8 cellular contexts compared by ENCODE assay signal in genomic region chr6:122033564-122034181, GRCh38.
DNase-seq lines count a peak whose midpoint lies in the region; ATAC-seq and TF ChIP-seq lines count a peak whose summit lies in the region.

No MANE protein-coding gene starts in this region.

- H3K9me3 ChIP-seq in uterus, result no peaks in the 10 kb centered on the region

- no peaks in the 10 kb centered on the region for H3K27me3 ChIP-seq in HL-60 (ENCODE audit: insufficient read depth, poor library complexity, severe bottlenecking)
- H3K27me3 ChIP-seq in uterus, result no peaks in the 10 kb centered on the region

- intact Hi-C loops in uterus (cut with DNase I; ENCODE audit: low total_unique reads), result no loop called here

- H3K36me3 Mint-ChIP-seq in T-helper 2 cell treated with Interferon-gamma antibody and Interleukin-4, amounts not matched to agents 5 μg/mL and 100 μg/mL, for 36 hours (ENCODE audit: low read depth), result no peaks in the 10 kb centered on the region

- H3K27ac ChIP-seq in HL-60 (replicated peaks), result no peak overlapping the region
- H3K27ac ChIP-seq in caudate nucleus (ENCODE audit: low read depth, low read length), result peak overlapping the region; percentile 64
- H3K27ac ChIP-seq in uterus, result no peak overlapping the region

- peak; percentile 94 for ATAC-seq in GM21528 (IDR thresholded peaks at IDR 0.05; ENCODE audit: low FRiP score, unreplicated experiment)

- H3K27ac Mint-ChIP-seq in T-helper 2 cell treated with Interferon-gamma antibody and Interleukin-4, amounts not matched to agents 5 μg/mL and 100 μg/mL, for 36 hours, result no peak overlapping the region

- H3K9me3 Mint-ChIP-seq in T-helper 2 cell treated with Interferon-gamma antibody and Interleukin-4, amounts not matched to agents 5 μg/mL and 100 μg/mL, for 36 hours, result no peaks in the 10 kb centered on the region

- H3K4me3 ChIP-seq in HL-60 (replicated peaks; ENCODE audit: insufficient read depth, low read length) (no peak overlapping the region), uterus (no peak overlapping the region)

- TF ChIP-seq CTCF in HL-60 (IDR thresholded peaks at IDR 0.05; ENCODE audit: insufficient read depth, low read length), result peak; percentile 26
- peak; percentile 49 to 69 (median 54) for TF ChIP-seq CTCF in uterus (IDR thresholded peaks at IDR 0.05)

- no peak overlapping the region for H3K4me3 Mint-ChIP-seq in T-helper 2 cell treated with Interferon-gamma antibody and Interleukin-4, amounts not matched to agents 5 μg/mL and 100 μg/mL, for 36 hours

- no peak for TF ChIP-seq POLR2A in uterus (IDR thresholded peaks at IDR 0.05)

- H3K27me3 Mint-ChIP-seq in T-helper 2 cell treated with Interferon-gamma antibody and Interleukin-4, amounts not matched to agents 5 μg/mL and 100 μg/mL, for 36 hours (ENCODE audit: low read depth), result no peaks in the 10 kb centered on the region

- no peaks in the 10 kb centered on the region for H3K36me3 ChIP-seq in uterus

- DNase-seq in GM03348 (ENCODE audit: low spot score), result peak; percentile 67
- peak; percentile 1 to 14 for DNase-seq in HL-60 (ENCODE audit: low read depth in 1 of 2, low spot score in 1 of 2)
- peak; percentile 24 for DNase-seq in NCI-H82 treated with DMSO at 0.1 percent for 48 hours (lab: John Stamatoyannopoulos, UW; ENCODE audit: unreplicated experiment)
- DNase-seq in caudate nucleus (lab: John Stamatoyannopoulos, UW), result peak in 5 of 61 donors; percentile 1 to 36 (median 5)
- DNase-seq in left kidney (ENCODE audit: low read depth, low spot score), result peak; percentile 79
- no peak for DNase-seq in uterus
- no peak for DNase-seq in T-helper 2 cell treated with Interferon-gamma antibody and Interleukin-4, amounts not matched to agents 5 μg/mL and 100 μg/mL, for 36 hours (ENCODE audit: low spot score)

- H3K4me1 ChIP-seq in uterus, result no peaks in the 10 kb centered on the region

- no peaks in the 10 kb centered on the region for H3K4me1 Mint-ChIP-seq in T-helper 2 cell treated with Interferon-gamma antibody and Interleukin-4, amounts not matched to agents 5 μg/mL and 100 μg/mL, for 36 hours (ENCODE audit: low read depth)

Comparison
In these comparisons a context has a peak if more than half of its experiments do, and no peak if none do; other contexts are left out.
1. DNase-seq: peak in GM03348 (single experiment), HL-60 (2 of 2), NCI-H82 treated with DMSO at 0.1 percent for 48 hours (single experiment) and left kidney (single experiment); none in uterus (0 of 2) and T-helper 2 cell treated with Interferon-gamma antibody and Interleukin-4, amounts not matched to agents 5 μg/mL and 100 μg/mL, for 36 hours (single experiment).